Comparison of ENCODE assay signal across 9 cellular contexts in the genomic region with DNA sequence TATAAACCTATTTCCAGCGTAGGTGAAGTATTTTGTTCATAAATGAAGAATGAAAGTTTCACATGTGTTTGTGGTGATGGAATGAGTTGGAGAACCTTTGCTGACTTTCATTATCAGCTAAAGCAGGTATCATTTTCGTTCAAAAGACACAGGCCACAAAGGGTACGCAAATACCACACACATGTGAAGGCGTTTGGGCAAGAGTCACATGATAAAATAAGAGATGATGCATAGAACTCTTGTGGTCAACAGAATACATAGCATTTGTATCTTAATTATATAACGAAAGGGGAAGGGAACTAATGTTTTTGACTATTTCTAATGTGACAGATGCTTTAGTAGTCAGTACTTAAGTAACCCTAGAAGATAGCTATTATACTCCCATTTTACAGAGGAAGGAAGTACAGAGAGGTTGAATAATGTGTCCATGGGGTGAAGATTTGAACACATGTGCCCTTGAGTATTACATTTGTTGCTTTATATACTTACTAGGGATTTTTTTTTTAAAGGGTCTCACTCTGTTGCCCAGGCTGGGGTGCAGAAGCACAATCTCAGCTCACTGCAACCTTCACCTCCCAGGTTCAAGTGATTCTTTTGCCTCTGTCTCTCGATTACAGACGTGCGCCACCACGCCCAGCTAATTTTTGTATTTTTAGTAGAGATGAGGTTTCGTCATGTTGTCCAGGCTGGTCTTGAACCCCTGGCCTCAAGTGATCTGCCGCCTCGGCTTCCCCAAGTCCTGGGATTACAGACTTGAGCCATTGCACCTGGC. TPM values are rescaled to one million over a fixed set of nuclear protein-coding genes. Genes with fewer than 3 reads are reported as not detected.
DNase-seq lines count a peak whose midpoint lies in the region; ATAC-seq lines count a peak whose summit lies in the region.
"Had no signal": no experiment of that assay in that cellular context is flagged by ENCODE, and none has a peak within 500 bp of the region (broad histone marks: within the 10 kb centered on the region; RNA-seq: fewer than 3 reads in every experiment).

No MANE protein-coding gene starts in this region.

- POLR2A ChIA-PET in activated CD4-positive, alpha-beta T cell treated with anti-CD3 and anti-CD28 coated beads, Interleukin-2, amount 10 ng/mL, durations not matched to agents 7 days and 5 days (lab: Charles Lee), result interaction anchor here (0.6 kb wide), 1 partner anchor 11 kb away, joined by 3 read pairs; no protein-coding TSS in a partner anchor

- H3K27me3 Mint-ChIP-seq in activated CD4-positive, alpha-beta T cell treated with anti-CD3 and anti-CD28 coated beads, Interleukin-2, amount 10 ng/mL, durations not matched to agents 7 days and 5 days, result no peaks in the 10 kb centered on the region
- no peaks in the 10 kb centered on the region for H3K27me3 Mint-ChIP-seq in stimulated activated naive CD8-positive, alpha-beta T cell treated with anti-CD3 and anti-CD28 coated beads, Interleukin-15, amount 100 ng/mL, for 72 hours

- ATAC-seq in HG02973 (IDR thresholded peaks at IDR 0.05; ENCODE audit: unreplicated experiment), result peak; percentile 64
- peak; percentile 72 for ATAC-seq in stimulated activated naive CD8-positive, alpha-beta T cell treated with anti-CD3 and anti-CD28 coated beads, Interleukin-15, amount 100 ng/mL, for 72 hours
- ATAC-seq: HCT116 had no signal

- peak overlapping the region; percentile 81 for H3K27ac Mint-ChIP-seq in activated CD4-positive, alpha-beta T cell treated with anti-CD3 and anti-CD28 coated beads, Interleukin-2, amount 10 ng/mL, durations not matched to agents 7 days and 5 days
- H3K27ac Mint-ChIP-seq in stimulated activated naive CD8-positive, alpha-beta T cell treated with anti-CD3 and anti-CD28 coated beads, Interleukin-15, amount 100 ng/mL, for 72 hours, result peak overlapping the region in 1 of 2 donors; percentile 95

- no peaks in the 10 kb centered on the region for H3K9me3 Mint-ChIP-seq in activated CD4-positive, alpha-beta T cell treated with anti-CD3 and anti-CD28 coated beads, Interleukin-2, amount 10 ng/mL, durations not matched to agents 7 days and 5 days
- H3K9me3 Mint-ChIP-seq in stimulated activated naive CD8-positive, alpha-beta T cell treated with anti-CD3 and anti-CD28 coated beads, Interleukin-15, amount 100 ng/mL, for 72 hours, result no peaks in the 10 kb centered on the region

- peak; percentile 34 for DNase-seq in stimulated activated naive CD4-positive, alpha-beta T cell treated with Interleukin-2 at 50 U/mL for 16 hours (lab: John Stamatoyannopoulos, UW)
- no peak for DNase-seq in stimulated activated naive CD4-positive, alpha-beta T cell (lab: John Stamatoyannopoulos, UW)
- peak; percentile 38 for DNase-seq in activated CD4-positive, alpha-beta T cell treated with anti-CD3 and anti-CD28 coated beads, Interleukin-2, amount 10 ng/mL, durations not matched to agents 7 days and 5 days
- peak; percentile 52 to 70 for DNase-seq in stimulated activated naive CD8-positive, alpha-beta T cell treated with anti-CD3 and anti-CD28 coated beads, Interleukin-15, amount 100 ng/mL, for 72 hours
- no peak for DNase-seq in NCI-H1092 treated with DMSO at 0.1 percent for 48 hours (lab: John Stamatoyannopoulos, UW)
- DNase-seq in islet precursor cell, result no peak
- DNase-seq in middle frontal gyrus (ENCODE audit: extremely low spot score, low spot score), result no peak

- no peak overlapping the region for H3K4me3 Mint-ChIP-seq in activated CD4-positive, alpha-beta T cell treated with anti-CD3 and anti-CD28 coated beads, Interleukin-2, amount 10 ng/mL, durations not matched to agents 7 days and 5 days
- H3K4me3 Mint-ChIP-seq in stimulated activated naive CD8-positive, alpha-beta T cell treated with anti-CD3 and anti-CD28 coated beads, Interleukin-15, amount 100 ng/mL, for 72 hours, result peak overlapping the region; percentile 64 to 86

- peaks cover 56% of the 10 kb centered on the region for H3K4me1 Mint-ChIP-seq in activated CD4-positive, alpha-beta T cell treated with anti-CD3 and anti-CD28 coated beads, Interleukin-2, amount 10 ng/mL, durations not matched to agents 7 days and 5 days
- peaks cover 56% of the 10 kb centered on the region for H3K4me1 Mint-ChIP-seq in stimulated activated naive CD8-positive, alpha-beta T cell treated with anti-CD3 and anti-CD28 coated beads, Interleukin-15, amount 100 ng/mL, for 72 hours

- H3K36me3 Mint-ChIP-seq in activated CD4-positive, alpha-beta T cell treated with anti-CD3 and anti-CD28 coated beads, Interleukin-2, amount 10 ng/mL, durations not matched to agents 7 days and 5 days (ENCODE audit: low read depth), result peaks cover 44% of the 10 kb centered on the region

- CTCF ChIA-PET in activated CD4-positive, alpha-beta T cell treated with anti-CD3 and anti-CD28 coated beads, Interleukin-2, amount 10 ng/mL, durations not matched to agents 7 days and 5 days (lab: Charles Lee), result interaction anchor here (0.8 kb wide), 1 partner anchor 57 kb away, joined by 3 read pairs; no protein-coding TSS in a partner anchor

RNA-seq across cellular contexts. Expression of a gene that starts 4.8 kb away (rescaled TPM):
- total RNA-seq in activated CD4-positive, alpha-beta T cell treated with anti-CD3 and anti-CD28 coated beads, Interleukin-2, amount 10 ng/mL, durations not matched to agents 7 days and 5 days, result 100 to 1,000 TPM; 288 to 292 TPM

RNA-seq across cellular contexts. Expression of a gene that starts 4.9 kb away (rescaled TPM):
- 10 to 100 TPM; 37.3 to 38.1 TPM for total RNA-seq in activated CD4-positive, alpha-beta T cell treated with anti-CD3 and anti-CD28 coated beads, Interleukin-2, amount 10 ng/mL, durations not matched to agents 7 days and 5 days

Comparison
In these comparisons a context has a peak if more than half of its experiments do, and no peak if none do; other contexts are left out.
1. DNase-seq: peak in stimulated activated naive CD4-positive, alpha-beta T cell treated with Interleukin-2 at 50 U/mL for 16 hours (single experiment), activated CD4-positive, alpha-beta T cell treated with anti-CD3 and anti-CD28 coated beads, Interleukin-2, amount 10 ng/mL, durations not matched to agents 7 days and 5 days (single experiment) and stimulated activated naive CD8-positive, alpha-beta T cell treated with anti-CD3 and anti-CD28 coated beads, Interleukin-15, amount 100 ng/mL, for 72 hours (2 of 2); none in stimulated activated naive CD4-positive, alpha-beta T cell (0 of 6), NCI-H1092 treated with DMSO at 0.1 percent for 48 hours (single experiment), islet precursor cell (single experiment) and middle frontal gyrus (single experiment).